ENCODE assay signal across 17 cellular contexts in the genomic region with DNA sequence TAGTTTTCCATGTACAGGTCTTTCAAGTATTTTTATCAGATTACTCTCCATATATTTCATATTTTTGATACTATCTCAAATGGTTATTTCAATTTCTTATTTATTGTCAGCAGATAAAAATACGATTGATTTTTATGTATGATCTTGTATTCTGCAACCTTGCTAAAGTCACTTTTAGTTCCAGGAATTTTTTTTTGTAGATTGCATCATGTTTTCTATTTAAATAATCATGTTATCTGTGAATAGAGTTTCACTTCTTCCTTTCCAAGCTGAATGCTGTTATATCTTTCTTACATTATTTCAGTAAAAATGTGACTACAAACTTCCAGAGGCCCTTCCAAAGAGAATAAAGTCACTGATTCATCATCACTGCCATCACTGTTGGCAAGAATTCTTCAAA.
"Had no signal": no experiment of that assay in that cellular context is flagged by ENCODE, and none has a peak within 500 bp of the region (broad histone marks: within the 10 kb centered on the region; RNA-seq: fewer than 3 reads in every experiment).

No MANE protein-coding gene starts in this region.

- H3K36me3 ChIP-seq: esophagus squamous epithelium, left ventricle myocardium inferior, prostate gland, upper lobe of left lung had no signal

- H3K4me1 ChIP-seq: esophagus squamous epithelium, left ventricle myocardium inferior, prostate gland, testis, upper lobe of left lung had no signal

- H3K9me3 ChIP-seq: esophagus squamous epithelium, left ventricle myocardium inferior, prostate gland, testis, upper lobe of left lung had no signal

- ATAC-seq: activated CD4-positive, CD25-positive, alpha-beta regulatory T cell treated with anti-CD3 and anti-CD28 coated beads, Interleukin-2, amount 50 U/mL, for 24 hours; right cardiac atrium had no signal

- H3K4me3 ChIP-seq: esophagus squamous epithelium, left ventricle myocardium inferior, prostate gland, skin epidermis, testis, upper lobe of left lung had no signal

- DNase-seq: activated gamma-delta T cell; amniotic stem cell; central memory CD4-positive, alpha-beta T cell; cortex of kidney; effector CD8-positive, alpha-beta T cell; esophagus squamous epithelium; foreskin fibroblast; left ventricle myocardium inferior; nephron progenitor cell; right cardiac atrium; stimulated activated CD4-positive, alpha-beta T cell treated with anti-CD3 and anti-CD28 coated beads, Interleukin-4, amount 100 ng/mL, for 4 hours; stimulated activated CD8-positive, alpha-beta memory T cell treated with anti-CD3 and anti-CD28 coated beads, Interleukin-4, amount 100 ng/mL, for 48 hours; testis; upper lobe of left lung had no signal
